ENCODE assay signal across 15 cellular contexts in genomic region chr11:70502677-70503076, GRCh38.
DNase-seq lines count a peak whose midpoint lies in the region; FAIRE-seq and TF ChIP-seq lines count a peak whose summit lies in the region.
"Had no signal": no experiment of that assay in that cellular context is flagged by ENCODE, and none has a peak within 500 bp of the region (broad histone marks: within the 10 kb centered on the region; RNA-seq: fewer than 3 reads in every experiment).

No MANE protein-coding gene starts in this region.

- CTCF ChIA-PET in activated CD4-positive, alpha-beta memory T cell treated with anti-CD3 and anti-CD28 coated beads, Interleukin-2, amount 10 ng/mL, durations not matched to agents 7 days and 5 days (lab: Charles Lee), result no interaction called here

- H3K4me1 Mint-ChIP-seq in activated CD4-positive, alpha-beta memory T cell treated with anti-CD3 and anti-CD28 coated beads, Interleukin-2, amount 10 ng/mL, durations not matched to agents 7 days and 5 days, result no peaks in the 10 kb centered on the region

- DNase-seq in COLO668 (lab: John Stamatoyannopoulos, UW; ENCODE audit: unreplicated experiment) (peak; percentile 57), NCI-H1417 (lab: John Stamatoyannopoulos, UW) (peak; percentile 73 to 87 (median 76)), NCI-H510A (lab: John Stamatoyannopoulos, UW) (peak; percentile 66), bronchial epithelial cell (ENCODE audit: low read depth) (no peak), nucleus accumbens (lab: John Stamatoyannopoulos, UW) (no peak)
- DNase-seq in activated effector memory CD4-positive, alpha-beta T cell treated with anti-CD3 and anti-CD28 coated beads, Interleukin-2, amount 50 U/mL, for 16 hours, result no peak
- no peak for DNase-seq in stimulated activated CD4-positive, alpha-beta T cell treated with anti-CD3 and anti-CD28 coated beads, Interleukin-2, amount 100 ng/mL, for 48 hours
- DNase-seq in activated CD4-positive, alpha-beta memory T cell treated with anti-CD3 and anti-CD28 coated beads, Interleukin-2, amount 10 ng/mL, durations not matched to agents 7 days and 5 days, result no peak
- DNase-seq: Caco-2, endodermal cell, hippocampal formation, NCI-H446, PC-3, testis had no signal

- no peaks in the 10 kb centered on the region for H3K27me3 ChIP-seq in bronchial epithelial cell (ENCODE audit: control insufficient read depth, insufficient read depth, low read length)
- H3K27me3 ChIP-seq: testis had no signal

- H3K27me3 Mint-ChIP-seq in activated CD4-positive, alpha-beta memory T cell treated with anti-CD3 and anti-CD28 coated beads, Interleukin-2, amount 10 ng/mL, durations not matched to agents 7 days and 5 days, result no peaks in the 10 kb centered on the region

- no peak overlapping the region for H3K4me3 Mint-ChIP-seq in activated CD4-positive, alpha-beta memory T cell treated with anti-CD3 and anti-CD28 coated beads, Interleukin-2, amount 10 ng/mL, durations not matched to agents 7 days and 5 days
- H3K4me3 Mint-ChIP-seq: activated T-helper 1 cell treated with anti-CD3 and anti-CD28 coated beads, Interleukin-12 subunit alpha, Interleukin-12 subunit beta, Interleukin-2, Interleukin-4 antibody, amounts not matched to agents 30 ng/mL and 10 ng/mL and 1 ng/mL, durations not matched to agents 14 hours and 24 hours and 36 hours; endodermal cell had no signal

- no peaks in the 10 kb centered on the region for H3K9me3 Mint-ChIP-seq in activated CD4-positive, alpha-beta memory T cell treated with anti-CD3 and anti-CD28 coated beads, Interleukin-2, amount 10 ng/mL, durations not matched to agents 7 days and 5 days
- H3K9me3 Mint-ChIP-seq: activated T-helper 1 cell treated with anti-CD3 and anti-CD28 coated beads, Interleukin-12 subunit alpha, Interleukin-12 subunit beta, Interleukin-2, Interleukin-4 antibody, amounts not matched to agents 30 ng/mL and 10 ng/mL and 1 ng/mL, durations not matched to agents 14 hours and 24 hours and 36 hours; endodermal cell had no signal

- no peaks in the 10 kb centered on the region for H3K36me3 Mint-ChIP-seq in activated CD4-positive, alpha-beta memory T cell treated with anti-CD3 and anti-CD28 coated beads, Interleukin-2, amount 10 ng/mL, durations not matched to agents 7 days and 5 days (ENCODE audit: low read depth)

- TF ChIP-seq CTCF in bronchial epithelial cell (IDR thresholded peaks at IDR 0.05; ENCODE audit: insufficient read depth, low read length, severe bottlenecking), result no peak

- peak; percentile 47 for FAIRE-seq in bronchial epithelial cell (lab: Jason Lieb, UNC)

- no peak overlapping the region for H3K4me3 ChIP-seq in bronchial epithelial cell (ENCODE audit: low read depth, low read length)
- H3K4me3 ChIP-seq: testis had no signal

- POLR2A ChIA-PET in activated CD4-positive, alpha-beta memory T cell treated with anti-CD3 and anti-CD28 coated beads, Interleukin-2, amount 10 ng/mL, durations not matched to agents 7 days and 5 days (lab: Charles Lee), result no interaction called here

- no peak overlapping the region for H3K27ac Mint-ChIP-seq in activated CD4-positive, alpha-beta memory T cell treated with anti-CD3 and anti-CD28 coated beads, Interleukin-2, amount 10 ng/mL, durations not matched to agents 7 days and 5 days
- H3K27ac Mint-ChIP-seq: activated T-helper 1 cell treated with anti-CD3 and anti-CD28 coated beads, Interleukin-12 subunit alpha, Interleukin-12 subunit beta, Interleukin-2, Interleukin-4 antibody, amounts not matched to agents 30 ng/mL and 10 ng/mL and 1 ng/mL, durations not matched to agents 14 hours and 24 hours and 36 hours had no signal

- H3K36me3 ChIP-seq in bronchial epithelial cell (ENCODE audit: control insufficient read depth, insufficient read depth, low read length), result no peaks in the 10 kb centered on the region

Comparison
In these comparisons a context has a peak if more than half of its experiments do, and no peak if none do; other contexts are left out.
1. DNase-seq: peak in COLO668 (single experiment), NCI-H1417 (3 of 3) and NCI-H510A (single experiment); none in bronchial epithelial cell (single experiment), nucleus accumbens (0 of 56), activated effector memory CD4-positive, alpha-beta T cell treated with anti-CD3 and anti-CD28 coated beads, Interleukin-2, amount 50 U/mL, for 16 hours (single experiment), stimulated activated CD4-positive, alpha-beta T cell treated with anti-CD3 and anti-CD28 coated beads, Interleukin-2, amount 100 ng/mL, for 48 hours (0 of 2) and activated CD4-positive, alpha-beta memory T cell treated with anti-CD3 and anti-CD28 coated beads, Interleukin-2, amount 10 ng/mL, durations not matched to agents 7 days and 5 days (single experiment).